Comparison of ENCODE assay signal across 1 cellular context in the genomic region with DNA sequence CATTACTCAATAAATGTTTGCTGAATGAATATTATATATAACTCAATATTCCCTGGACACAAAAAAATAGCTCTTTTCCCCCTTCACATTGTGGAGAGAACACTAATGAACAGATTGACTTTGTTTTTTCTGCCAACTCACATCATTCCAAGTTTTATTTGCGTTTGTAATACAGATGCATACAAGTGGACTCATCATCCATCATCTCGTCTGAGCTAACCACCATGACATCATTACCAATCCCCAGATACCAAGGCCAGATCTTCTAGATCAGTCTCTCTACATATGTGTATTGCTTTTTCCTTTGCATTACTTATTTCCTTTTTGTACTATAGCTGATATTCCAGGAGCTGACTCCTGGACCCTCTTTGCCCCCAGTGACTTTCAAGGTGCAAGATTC.
TF ChIP-seq lines count a peak whose summit lies in the region.

No MANE protein-coding gene starts in this region.

TF ChIP-seq in SK-N-SH, 30 proteins besides CTCF, POLR2A, EP300 and RAD21 (continued from another document):
- TF ChIP-seq, protein P1, sequence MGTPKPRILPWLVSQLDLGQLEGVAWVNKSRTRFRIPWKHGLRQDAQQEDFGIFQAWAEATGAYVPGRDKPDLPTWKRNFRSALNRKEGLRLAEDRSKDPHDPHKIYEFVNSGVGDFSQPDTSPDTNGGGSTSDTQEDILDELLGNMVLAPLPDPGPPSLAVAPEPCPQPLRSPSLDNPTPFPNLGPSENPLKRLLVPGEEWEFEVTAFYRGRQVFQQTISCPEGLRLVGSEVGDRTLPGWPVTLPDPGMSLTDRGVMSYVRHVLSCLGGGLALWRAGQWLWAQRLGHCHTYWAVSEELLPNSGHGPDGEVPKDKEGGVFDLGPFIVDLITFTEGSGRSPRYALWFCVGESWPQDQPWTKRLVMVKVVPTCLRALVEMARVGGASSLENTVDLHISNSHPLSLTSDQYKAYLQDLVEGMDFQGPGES (IDR thresholded peaks at IDR 0.05; ENCODE audit: low read depth, low read length): no peak
- TF ChIP-seq SMC3 (IDR thresholded peaks at IDR 0.05; ENCODE audit: low read depth, low read length): no peak
- TF ChIP-seq, protein P2, sequence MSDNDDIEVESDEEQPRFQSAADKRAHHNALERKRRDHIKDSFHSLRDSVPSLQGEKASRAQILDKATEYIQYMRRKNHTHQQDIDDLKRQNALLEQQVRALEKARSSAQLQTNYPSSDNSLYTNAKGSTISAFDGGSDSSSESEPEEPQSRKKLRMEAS (IDR thresholded peaks at IDR 0.05; ENCODE audit: low read depth): no peak
- TF ChIP-seq, protein P3, sequence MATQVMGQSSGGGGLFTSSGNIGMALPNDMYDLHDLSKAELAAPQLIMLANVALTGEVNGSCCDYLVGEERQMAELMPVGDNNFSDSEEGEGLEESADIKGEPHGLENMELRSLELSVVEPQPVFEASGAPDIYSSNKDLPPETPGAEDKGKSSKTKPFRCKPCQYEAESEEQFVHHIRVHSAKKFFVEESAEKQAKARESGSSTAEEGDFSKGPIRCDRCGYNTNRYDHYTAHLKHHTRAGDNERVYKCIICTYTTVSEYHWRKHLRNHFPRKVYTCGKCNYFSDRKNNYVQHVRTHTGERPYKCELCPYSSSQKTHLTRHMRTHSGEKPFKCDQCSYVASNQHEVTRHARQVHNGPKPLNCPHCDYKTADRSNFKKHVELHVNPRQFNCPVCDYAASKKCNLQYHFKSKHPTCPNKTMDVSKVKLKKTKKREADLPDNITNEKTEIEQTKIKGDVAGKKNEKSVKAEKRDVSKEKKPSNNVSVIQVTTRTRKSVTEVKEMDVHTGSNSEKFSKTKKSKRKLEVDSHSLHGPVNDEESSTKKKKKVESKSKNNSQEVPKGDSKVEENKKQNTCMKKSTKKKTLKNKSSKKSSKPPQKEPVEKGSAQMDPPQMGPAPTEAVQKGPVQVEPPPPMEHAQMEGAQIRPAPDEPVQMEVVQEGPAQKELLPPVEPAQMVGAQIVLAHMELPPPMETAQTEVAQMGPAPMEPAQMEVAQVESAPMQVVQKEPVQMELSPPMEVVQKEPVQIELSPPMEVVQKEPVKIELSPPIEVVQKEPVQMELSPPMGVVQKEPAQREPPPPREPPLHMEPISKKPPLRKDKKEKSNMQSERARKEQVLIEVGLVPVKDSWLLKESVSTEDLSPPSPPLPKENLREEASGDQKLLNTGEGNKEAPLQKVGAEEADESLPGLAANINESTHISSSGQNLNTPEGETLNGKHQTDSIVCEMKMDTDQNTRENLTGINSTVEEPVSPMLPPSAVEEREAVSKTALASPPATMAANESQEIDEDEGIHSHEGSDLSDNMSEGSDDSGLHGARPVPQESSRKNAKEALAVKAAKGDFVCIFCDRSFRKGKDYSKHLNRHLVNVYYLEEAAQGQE (IDR thresholded peaks at IDR 0.05; ENCODE audit: low read depth, low read length): no peak
